Comparison of ENCODE assay signal across 17 cellular contexts in the genomic region with DNA sequence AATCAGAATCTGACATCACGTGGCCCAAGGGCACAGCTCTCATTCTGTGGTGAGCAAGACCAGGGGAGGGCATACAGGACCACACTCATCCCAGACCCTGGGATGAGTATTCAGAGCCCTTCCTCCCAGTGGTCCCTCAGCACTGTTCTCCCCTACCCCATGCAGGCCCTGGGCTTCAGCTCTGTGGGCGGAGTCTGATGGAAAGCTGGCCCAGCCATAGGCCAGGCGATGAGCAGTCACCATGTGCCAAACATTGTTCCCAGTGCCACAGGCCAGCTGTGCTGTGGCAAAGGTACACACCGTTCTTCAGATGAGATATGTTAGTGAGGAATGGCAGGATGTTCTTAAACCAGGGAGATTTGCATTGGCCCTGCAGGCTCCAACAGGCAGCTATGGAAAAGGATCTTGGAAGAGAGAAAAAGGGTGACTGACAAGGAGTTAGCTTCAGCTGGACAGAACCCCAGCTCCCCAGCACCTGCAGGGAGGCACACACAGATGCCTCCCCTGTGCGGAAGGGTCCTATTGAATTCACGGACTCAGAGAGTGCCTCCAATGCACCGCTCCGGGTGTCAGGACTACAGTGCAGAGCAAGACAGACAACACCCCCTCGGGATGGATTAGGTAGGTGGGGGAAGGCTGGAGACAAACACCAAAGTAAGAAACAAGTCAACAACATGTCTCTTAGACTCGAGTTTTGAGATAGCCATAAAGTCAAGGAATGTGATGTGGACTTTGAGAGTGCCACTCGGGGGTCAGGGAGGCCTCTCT.
DNase-seq lines count a peak whose midpoint lies in the region; ATAC-seq and TF ChIP-seq lines count a peak whose summit lies in the region.
"Had no signal": no experiment of that assay in that cellular context is flagged by ENCODE, and none has a peak within 500 bp of the region (broad histone marks: within the 10 kb centered on the region; RNA-seq: fewer than 3 reads in every experiment).

No MANE protein-coding gene starts in this region.

- H3K18ac ChIP-seq in neuronal stem cell (ENCODE audit: low read length), result no peak overlapping the region

- 84 to 89% methylated on average over 11 of the region's 11 CpGs for WGBS in lung, 2 donors
- no CpG with 5 or more reads among the region's 11 CpGs for WGBS in neuronal stem cell (ENCODE audit: extremely low coverage in 2 of 2, insufficient read length in 2 of 2, insufficient replicate concordance in 1 of 2), 2 donors

- no peaks in the 10 kb centered on the region for H3K36me3 ChIP-seq in lung (ENCODE audit: control insufficient read depth in 2 of 2, insufficient read depth in 2 of 2, low read length in 2 of 2)
- no peaks in the 10 kb centered on the region for H3K36me3 ChIP-seq in neuronal stem cell (replicated peaks in 1 of 2; ENCODE audit: control insufficient read depth in 2 of 2, insufficient read depth in 2 of 2, low read length in 2 of 2)
- H3K36me3 ChIP-seq: BE2C had no signal

- peak overlapping the region; percentile 26 for H2BK5ac ChIP-seq in neuronal stem cell (ENCODE audit: low read length)

- H3K9ac ChIP-seq in neuronal stem cell (ENCODE audit: low read depth, low read length, poor library complexity), result no peak overlapping the region
- H3K9ac ChIP-seq: GM23248 had no signal

- H2BK120ac ChIP-seq in neuronal stem cell (ENCODE audit: low read depth, low read length), result no peak overlapping the region

- H3K4me1 ChIP-seq in lung (ENCODE audit: control insufficient read depth in 2 of 2, insufficient read depth in 2 of 2, low read length in 2 of 2) (no peaks in the 10 kb centered on the region), neuronal stem cell (ENCODE audit: control insufficient read depth in 2 of 2, insufficient read depth in 1 of 2, low read depth in 1 of 2, low read length in 2 of 2) (peaks cover 0 to 5% of the 10 kb centered on the region in 2 donors)
- H3K4me1 ChIP-seq: A549 had no signal

- no peaks in the 10 kb centered on the region for H3K79me1 ChIP-seq in neuronal stem cell (ENCODE audit: low read depth, low read length)

- ATAC-seq in lung (ENCODE audit: insufficient read depth, low FRiP score), result no peak
- no peak for ATAC-seq in HG02973 (IDR thresholded peaks at IDR 0.05; ENCODE audit: unreplicated experiment)
- ATAC-seq: A549, HCT116 had no signal

- TF ChIP-seq CTCF in coronary artery (IDR thresholded peaks at IDR 0.05) (no peak), lung (IDR thresholded peaks at IDR 0.05; ENCODE audit: control extremely low read depth, extremely low read depth) (no peak)

- no peak overlapping the region for H3K4me2 ChIP-seq in neuronal stem cell (ENCODE audit: insufficient read depth, low read length, poor library complexity, severe bottlenecking)
- H3K4me2 ChIP-seq: A549 had no signal

- no peak overlapping the region for H2BK15ac ChIP-seq in neuronal stem cell (ENCODE audit: low read length)

- H2AFZ ChIP-seq in neuronal stem cell (ENCODE audit: low read length), result no peak overlapping the region
- H2AFZ ChIP-seq: GM23248 had no signal

- no peak overlapping the region for H3K23ac ChIP-seq in neuronal stem cell (ENCODE audit: low read depth, low read length, poor library complexity)

- in situ Hi-C loops in KBM-7 (cut with MboI; ENCODE audit: low pct_unique_long_range_greater_than_20kb, low sequenced_read_pairs), result no loop called here

- no peak overlapping the region for H2BK12ac ChIP-seq in neuronal stem cell (ENCODE audit: low read length)

- no peak overlapping the region for H3K4me3 ChIP-seq in coronary artery
- H3K4me3 ChIP-seq in lung, result no peak overlapping the region
- H3K4me3 ChIP-seq in neuronal stem cell (ENCODE audit: low read length in 2 of 2), result no peak overlapping the region
- H3K4me3 ChIP-seq: A549, GM23248 had no signal

- DNase-seq in coronary artery (ENCODE audit: low spot score) (peak; percentile 57), ecto neural progenitor cell (ENCODE audit: low spot score) (peak; percentile 27), lung (ENCODE audit: low spot score) (peak; percentile 27), neuronal stem cell (ENCODE audit: low spot score) (no peak), amygdala (lab: John Stamatoyannopoulos, UW) (no peak), KBM-7 (no peak), NCI-H446 treated with DMSO at 0.1 percent for 48 hours (lab: John Stamatoyannopoulos, UW) (no peak)
- DNase-seq: BE2C; CD4-positive, alpha-beta memory T cell; DMS153; DMS79 treated with DMSO at 0.1 percent for 48 hours; EL; GM23248 had no signal

- no peak overlapping the region for H3K14ac ChIP-seq in neuronal stem cell (ENCODE audit: low read length)

- no peak overlapping the region for H4K91ac ChIP-seq in neuronal stem cell (ENCODE audit: low read depth, low read length, poor library complexity)

- H3K4ac ChIP-seq in neuronal stem cell (ENCODE audit: low read length), result no peak overlapping the region

- H3K27me3 ChIP-seq in lung (ENCODE audit: control insufficient read depth, insufficient read depth) (no peaks in the 10 kb centered on the region), neuronal stem cell (ENCODE audit: control insufficient read depth in 3 of 3, insufficient read depth in 3 of 3, low read depth in 1 of 3, low read length in 3 of 3) (no peaks in the 10 kb centered on the region)
- H3K27me3 ChIP-seq: BE2C had no signal

- no peak overlapping the region for H4K8ac ChIP-seq in neuronal stem cell (ENCODE audit: low read depth, low read length)

- no peak overlapping the region for H2AK5ac ChIP-seq in neuronal stem cell (ENCODE audit: low read depth, low read length)

- H3K9me3 ChIP-seq in lung (ENCODE audit: control insufficient read depth in 2 of 2, insufficient read depth in 1 of 2, low read length in 1 of 2) (peaks cover 0 to 3% of the 10 kb centered on the region in 2 donors), neuronal stem cell (replicated peaks in 1 of 2; ENCODE audit: control insufficient read depth in 2 of 2, insufficient read depth in 1 of 2, low read depth in 1 of 2, low read length in 2 of 2) (no peaks in the 10 kb centered on the region)
- H3K9me3 ChIP-seq: A549, BE2C had no signal

- no peak overlapping the region for H3K27ac ChIP-seq in coronary artery
- no peak overlapping the region for H3K27ac ChIP-seq in lung (ENCODE audit: low read depth in 1 of 2, low read length in 1 of 2)
- H3K27ac ChIP-seq in neuronal stem cell (replicated peaks; ENCODE audit: low read length), result no peak overlapping the region
- H3K27ac ChIP-seq: A549, C4-2B, GM23248 had no signal

Comparison
In these comparisons a context has a peak if more than half of its experiments do, and no peak if none do; other contexts are left out.
1. DNase-seq: peak in coronary artery (single experiment), ecto neural progenitor cell (single experiment) and lung (single experiment); none in neuronal stem cell (single experiment), amygdala (0 of 56), KBM-7 (single experiment) and NCI-H446 treated with DMSO at 0.1 percent for 48 hours (single experiment).